Comparison of ENCODE assay signal across 27 cellular contexts in the genomic region with DNA sequence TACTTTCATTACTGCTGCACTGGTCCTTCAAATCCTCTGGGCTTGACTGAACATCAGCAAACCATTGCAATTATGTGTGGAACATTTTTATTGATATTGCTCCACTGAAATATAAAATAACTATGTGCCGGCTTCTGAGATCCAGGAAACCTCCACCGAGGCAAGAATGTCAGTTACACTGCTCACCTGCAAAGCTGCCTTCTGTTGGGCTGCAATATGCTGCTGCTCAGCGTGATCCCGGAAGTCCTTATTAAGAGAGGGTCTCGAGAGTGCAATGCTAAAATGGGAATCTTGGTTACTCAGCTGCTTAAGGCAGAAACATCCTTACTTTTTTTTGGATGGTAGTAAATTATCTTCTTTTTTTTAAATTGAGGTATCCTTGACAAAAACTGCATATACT.
"Had no signal": no experiment of that assay in that cellular context is flagged by ENCODE, and none has a peak within 500 bp of the region (broad histone marks: within the 10 kb centered on the region; RNA-seq: fewer than 3 reads in every experiment).

No MANE protein-coding gene starts in this region.

- H3K27ac ChIP-seq: epithelial cell of prostate, esophagus squamous epithelium, gastrocnemius medialis, heart left ventricle, hepatocyte, left lung, lower lobe of right lung had no signal

- H3K27me3 ChIP-seq: esophagus squamous epithelium, gastrocnemius medialis, heart left ventricle, hepatocyte, left lung had no signal

- H3K4me1 ChIP-seq: gastrocnemius medialis, heart left ventricle, left lung, lower lobe of right lung had no signal

- H3K27ac Mint-ChIP-seq: dendritic cell treated with granulocyte-macrophage colony-stimulating factor and Interleukin-4, amounts not matched to agents 40 ng/mL and 50 ng/mL, for 4 days; effector memory CD8-positive, alpha-beta T cell; endodermal cell; mesothelial cell of epicardium; naive thymus-derived CD8-positive, alpha-beta T cell had no signal

- H3K4me1 Mint-ChIP-seq: endodermal cell had no signal

- H3K4me2 ChIP-seq: hepatocyte had no signal

- H3K9me3 ChIP-seq: esophagus squamous epithelium, gastrocnemius medialis, heart left ventricle, left lung, lower lobe of right lung, mucosa of descending colon had no signal

- DNase-seq: cortex of kidney; effector CD8-positive, alpha-beta T cell; effector memory CD8-positive, alpha-beta T cell; endodermal cell; erythroblast; esophagus squamous epithelium; foreskin fibroblast; foreskin melanocyte; gastrocnemius medialis; heart left ventricle; hypothalamus; immature natural killer cell; islet precursor cell; kidney; kidney glomerular epithelial cell; left lung; left ventricle myocardium superior; lower lobe of right lung; mesenchymal stem cell; mucosa of descending colon; naive B cell; naive thymus-derived CD8-positive, alpha-beta T cell had no signal

- ATAC-seq: effector memory CD8-positive, alpha-beta T cell; esophagus mucosa; gastrocnemius medialis; heart left ventricle; left lung; left ventricle myocardium superior; lower lobe of right lung; mucosa of descending colon; naive thymus-derived CD8-positive, alpha-beta T cell had no signal

- H3K4me3 Mint-ChIP-seq: dendritic cell treated with granulocyte-macrophage colony-stimulating factor and Interleukin-4, amounts not matched to agents 40 ng/mL and 50 ng/mL, for 4 days; effector memory CD8-positive, alpha-beta T cell; endodermal cell; immature natural killer cell; mesothelial cell of epicardium; naive B cell; naive thymus-derived CD8-positive, alpha-beta T cell had no signal

- H3K27me3 Mint-ChIP-seq: dendritic cell treated with granulocyte-macrophage colony-stimulating factor and Interleukin-4, amounts not matched to agents 40 ng/mL and 50 ng/mL, for 4 days; effector memory CD8-positive, alpha-beta T cell; naive B cell; naive thymus-derived CD8-positive, alpha-beta T cell had no signal

- H3K4me3 ChIP-seq: esophagus squamous epithelium, gastrocnemius medialis, heart left ventricle, hepatocyte, left lung, lower lobe of right lung, mucosa of descending colon had no signal
